In genomic region chr10:8047452-8048280, GRCh38 we compare ENCODE assay signal across 2 cellular contexts.
TF ChIP-seq lines count a peak whose summit lies in the region.

No MANE protein-coding gene starts in this region.

TF ChIP-seq in H1, 55 proteins besides CTCF, POLR2A, EP300 and RAD21:
- TF ChIP-seq ASH2L (IDR thresholded peaks at IDR 0.05; ENCODE audit: low read length) (no peak), MAFK (IDR thresholded peaks at IDR 0.05; ENCODE audit: low read depth, low read length) (no peak), TBP (IDR thresholded peaks at IDR 0.05; ENCODE audit: low read depth, low read length) (no peak), RNF2 (IDR thresholded peaks at IDR 0.05; ENCODE audit: borderline replicate concordance, low read depth, low read length, missing control alignments, poor library complexity, severe bottlenecking) (peak; percentile 87), YY1 (IDR thresholded peaks at IDR 0.05; ENCODE audit: low read depth, low read length) (no peak), POU5F1 (IDR thresholded peaks at IDR 0.05; ENCODE audit: low read depth, low read length) (no peak), ZNF274 (IDR thresholded peaks at IDR 0.05; ENCODE audit: borderline replicate concordance, extremely low read depth, low read length) (no peak), SP1 (IDR thresholded peaks at IDR 0.05; ENCODE audit: low read depth, low read length) (no peak), SP4 (IDR thresholded peaks at IDR 0.05; ENCODE audit: low read length) (no peak), CTBP2 (IDR thresholded peaks at IDR 0.05; ENCODE audit: borderline replicate concordance, insufficient read depth, insufficient read length, low read length) (peak; percentile 33), NRF1 (IDR thresholded peaks at IDR 0.05; ENCODE audit: low read depth, low read length) (no peak), SUZ12 (IDR thresholded peaks at IDR 0.05; ENCODE audit: low read length) (peak; percentile 75), KDM1A (IDR thresholded peaks at IDR 0.05; ENCODE audit: borderline replicate concordance, low read length) (no peak), NANOG (IDR thresholded peaks at IDR 0.05; ENCODE audit: insufficient read depth, low read depth, low read length, poor library complexity, severe bottlenecking) (no peak), EZH2 (IDR thresholded peaks at IDR 0.05; ENCODE audit: low read depth, low read length, severe bottlenecking) (peak; percentile 82), BRCA1 (IDR thresholded peaks at IDR 0.05; ENCODE audit: low read depth, low read length) (no peak), BACH1 (IDR thresholded peaks at IDR 0.05; ENCODE audit: low read length) (no peak), TAF1 (IDR thresholded peaks at IDR 0.05; ENCODE audit: low read depth, low read length) (no peak), CBX8 (IDR thresholded peaks at IDR 0.05; ENCODE audit: borderline replicate concordance, low read depth, low read length) (no peak), SAP30 (IDR thresholded peaks at IDR 0.05; ENCODE audit: insufficient read depth, insufficient replicate concordance, low read length) (no peak), TCF12 (IDR thresholded peaks at IDR 0.05; ENCODE audit: low read depth, low read length) (no peak), EGR1 (IDR thresholded peaks at IDR 0.05; ENCODE audit: borderline replicate concordance, low read depth, low read length) (0 out of 2 replicates have a peak, but pooled peaks have one; percentile 22)
- TF ChIP-seq, protein P1, sequence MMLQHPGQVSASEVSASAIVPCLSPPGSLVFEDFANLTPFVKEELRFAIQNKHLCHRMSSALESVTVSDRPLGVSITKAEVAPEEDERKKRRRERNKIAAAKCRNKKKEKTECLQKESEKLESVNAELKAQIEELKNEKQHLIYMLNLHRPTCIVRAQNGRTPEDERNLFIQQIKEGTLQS (IDR thresholded peaks at IDR 0.05; ENCODE audit: insufficient read depth, low read depth, low read length), result no peak
- TF ChIP-seq, protein P2, sequence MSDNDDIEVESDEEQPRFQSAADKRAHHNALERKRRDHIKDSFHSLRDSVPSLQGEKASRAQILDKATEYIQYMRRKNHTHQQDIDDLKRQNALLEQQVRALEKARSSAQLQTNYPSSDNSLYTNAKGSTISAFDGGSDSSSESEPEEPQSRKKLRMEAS (IDR thresholded peaks at IDR 0.05), result no peak

TF ChIP-seq in neural cell, 6 proteins besides CTCF, POLR2A, EP300 and RAD21:
- TF ChIP-seq EZH2 (IDR thresholded peaks at IDR 0.05; ENCODE audit: borderline replicate concordance, insufficient read depth, low read length, poor library complexity, severe bottlenecking) (peak; percentile 68), TAF1 (IDR thresholded peaks at IDR 0.05; ENCODE audit: low read depth) (no peak), POLR2AphosphoS5 (IDR thresholded peaks at IDR 0.05) (no peak), MXI1 (conservative IDR thresholded peaks at IDR 0.05; ENCODE audit: poor library complexity, severe bottlenecking) (no peak)
- TF ChIP-seq, protein P3, sequence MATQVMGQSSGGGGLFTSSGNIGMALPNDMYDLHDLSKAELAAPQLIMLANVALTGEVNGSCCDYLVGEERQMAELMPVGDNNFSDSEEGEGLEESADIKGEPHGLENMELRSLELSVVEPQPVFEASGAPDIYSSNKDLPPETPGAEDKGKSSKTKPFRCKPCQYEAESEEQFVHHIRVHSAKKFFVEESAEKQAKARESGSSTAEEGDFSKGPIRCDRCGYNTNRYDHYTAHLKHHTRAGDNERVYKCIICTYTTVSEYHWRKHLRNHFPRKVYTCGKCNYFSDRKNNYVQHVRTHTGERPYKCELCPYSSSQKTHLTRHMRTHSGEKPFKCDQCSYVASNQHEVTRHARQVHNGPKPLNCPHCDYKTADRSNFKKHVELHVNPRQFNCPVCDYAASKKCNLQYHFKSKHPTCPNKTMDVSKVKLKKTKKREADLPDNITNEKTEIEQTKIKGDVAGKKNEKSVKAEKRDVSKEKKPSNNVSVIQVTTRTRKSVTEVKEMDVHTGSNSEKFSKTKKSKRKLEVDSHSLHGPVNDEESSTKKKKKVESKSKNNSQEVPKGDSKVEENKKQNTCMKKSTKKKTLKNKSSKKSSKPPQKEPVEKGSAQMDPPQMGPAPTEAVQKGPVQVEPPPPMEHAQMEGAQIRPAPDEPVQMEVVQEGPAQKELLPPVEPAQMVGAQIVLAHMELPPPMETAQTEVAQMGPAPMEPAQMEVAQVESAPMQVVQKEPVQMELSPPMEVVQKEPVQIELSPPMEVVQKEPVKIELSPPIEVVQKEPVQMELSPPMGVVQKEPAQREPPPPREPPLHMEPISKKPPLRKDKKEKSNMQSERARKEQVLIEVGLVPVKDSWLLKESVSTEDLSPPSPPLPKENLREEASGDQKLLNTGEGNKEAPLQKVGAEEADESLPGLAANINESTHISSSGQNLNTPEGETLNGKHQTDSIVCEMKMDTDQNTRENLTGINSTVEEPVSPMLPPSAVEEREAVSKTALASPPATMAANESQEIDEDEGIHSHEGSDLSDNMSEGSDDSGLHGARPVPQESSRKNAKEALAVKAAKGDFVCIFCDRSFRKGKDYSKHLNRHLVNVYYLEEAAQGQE (IDR thresholded peaks at IDR 0.05; ENCODE audit: borderline replicate concordance), result no peak
TF ChIP-seq in neural cell: peak in this region for 1.
